9 cellular contexts compared by ENCODE assay signal in genomic region chr1:151146072-151146415, GRCh38. TPM values are rescaled to one million over a fixed set of nuclear protein-coding genes. Genes with fewer than 3 reads are reported as not detected.
A peak's percentile ranks its signal among the peaks of the same experiment; 100 is the strongest.
DNase-seq lines count a peak whose midpoint lies in the region; ATAC-seq and TF ChIP-seq lines count a peak whose summit lies in the region.
"Had no signal": no experiment of that assay in that cellular context is flagged by ENCODE, and none has a peak within 500 bp of the region (broad histone marks: within the 10 kb centered on the region; RNA-seq: fewer than 3 reads in every experiment).

No MANE protein-coding gene starts in this region.

- no peak overlapping the region for H3K27ac ChIP-seq in CD4-positive, alpha-beta T cell (ENCODE audit: low read depth, low read length)
- H3K27ac ChIP-seq in lung (ENCODE audit: low read depth in 1 of 2, low read length in 1 of 2) (peak overlapping the region; percentile 43 to 84), urinary bladder (ENCODE audit: low read depth) (no peak overlapping the region)

- H3K27me3 ChIP-seq in CD4-positive, alpha-beta T cell (ENCODE audit: control insufficient read depth, insufficient read depth, low read length) = no peaks in the 10 kb centered on the region
- no peaks in the 10 kb centered on the region for H3K27me3 ChIP-seq in lung (ENCODE audit: control insufficient read depth, insufficient read depth)

- H3K27ac Mint-ChIP-seq in CD4-positive, alpha-beta T cell = no peak overlapping the region
- no peak overlapping the region for H3K27ac Mint-ChIP-seq in MCF 10A (ENCODE audit: low read depth, unreplicated experiment)

- peaks cover 18% of the 10 kb centered on the region for H3K4me1 Mint-ChIP-seq in CD4-positive, alpha-beta T cell (ENCODE audit: low read depth)
- peaks cover 10% of the 10 kb centered on the region for H3K4me1 Mint-ChIP-seq in MCF 10A (ENCODE audit: insufficient read depth, unreplicated experiment)

- no peaks in the 10 kb centered on the region for H3K9me3 ChIP-seq in CD4-positive, alpha-beta T cell (ENCODE audit: control insufficient read depth, low read length)
- no peaks in the 10 kb centered on the region for H3K9me3 ChIP-seq in lung (ENCODE audit: control insufficient read depth in 2 of 2, insufficient read depth in 1 of 2, low read length in 1 of 2)

- H3K4me3 ChIP-seq in lung (peak overlapping the region; percentile 60), urinary bladder (ENCODE audit: low read depth, low read length) (peak overlapping the region; percentile 68)

- H3K9me3 Mint-ChIP-seq in CD4-positive, alpha-beta T cell = no peaks in the 10 kb centered on the region
- H3K9me3 Mint-ChIP-seq in MCF 10A (ENCODE audit: unreplicated experiment) = no peaks in the 10 kb centered on the region

- CTCF ChIA-PET in CD4-positive, alpha-beta T cell (lab: Charles Lee) = no interaction called here
- CTCF ChIA-PET in MCF 10A (lab: Yijun Ruan, JAX) = interaction anchor here (1.4 kb wide), 1 partner anchor 43 kb away, joined by 4 read pairs; no protein-coding TSS in a partner anchor
- CTCF ChIA-PET in GM10248 (lab: Yijun Ruan, JAX) = interaction anchor here (4.3 to 7.5 kb wide), 2 partner anchors 10 to 46 kb away, joined by 19 to 56 read pairs; partner anchors contain the start of gene TNFAIP8L2

- WGBS in lung, 2 donors = 0 to 1% methylated on average over 26 of the region's 26 CpGs
- whole genome bisulfite sequencing in urinary bladder = under 1% methylated on average over 26 of the region's 26 CpGs

- H3K4me1 ChIP-seq in lung (ENCODE audit: control insufficient read depth in 2 of 2, insufficient read depth in 2 of 2, low read length in 2 of 2) = peaks cover 11 to 13% of the 10 kb centered on the region in 2 donors
- H3K4me1 ChIP-seq in urinary bladder (ENCODE audit: insufficient read depth) = no peaks in the 10 kb centered on the region

- H3K27me3 Mint-ChIP-seq in CD4-positive, alpha-beta T cell = no peaks in the 10 kb centered on the region
- H3K27me3 Mint-ChIP-seq in MCF 10A (ENCODE audit: insufficient read depth, unreplicated experiment) = no peaks in the 10 kb centered on the region

- intact Hi-C loops in CD4-positive, alpha-beta T cell (cut with DNase I, micrococcal nuclease) = no loop called here
- intact Hi-C loops in MCF 10A (cut with micrococcal nuclease) = no loop called here

- no peak for DNase-seq in CD4-positive, alpha-beta T cell
- no peak for DNase-seq in MCF 10A (ENCODE audit: unreplicated experiment)
- no peak for DNase-seq in lung (ENCODE audit: low spot score)
- DNase-seq in NCI-H1048 (lab: John Stamatoyannopoulos, UW) = no peak
- DNase-seq in GM10248 (ENCODE audit: extremely low spot score) = no peak

- POLR2A ChIA-PET in CD4-positive, alpha-beta T cell (lab: Charles Lee) = interaction anchor here (5.4 kb wide), 1 partner anchor 11 kb away, joined by 26 read pairs; the partner anchor contains the start of gene TNFAIP8L2
- POLR2A ChIA-PET in MCF 10A (lab: Yijun Ruan, JAX) = no interaction called here
- POLR2A ChIA-PET in GM10248 (lab: Yijun Ruan, JAX) = no interaction called here

- ATAC-seq in CD4-positive, alpha-beta T cell (ENCODE audit: poor library complexity) = no peak
- ATAC-seq in HG03175 (IDR thresholded peaks at IDR 0.05; ENCODE audit: unreplicated experiment) = peak; percentile 7
- no peak for ATAC-seq in lung (ENCODE audit: insufficient read depth, low FRiP score)
- ATAC-seq in GM18861 (IDR thresholded peaks at IDR 0.05; ENCODE audit: unreplicated experiment) = no peak

- TF ChIP-seq CTCF in CD4-positive, alpha-beta T cell (IDR thresholded peaks at IDR 0.05) = no peak
- no peak for TF ChIP-seq CTCF in MCF 10A (IDR thresholded peaks at IDR 0.05; ENCODE audit: unreplicated experiment)
- no peak for TF ChIP-seq CTCF in lung (IDR thresholded peaks at IDR 0.05; ENCODE audit: control extremely low read depth, extremely low read depth)
- TF ChIP-seq CTCF in GM10248 (IDR thresholded peaks at IDR 0.05; ENCODE audit: control extremely low read depth, extremely low read depth, low read depth, missing control alignments) = no peak

- peak overlapping the region; percentile 98 for H3K4me3 Mint-ChIP-seq in CD4-positive, alpha-beta T cell
- H3K4me3 Mint-ChIP-seq in MCF 10A (ENCODE audit: unreplicated experiment) = peak overlapping the region; percentile 73

- H3K36me3 ChIP-seq in lung (ENCODE audit: control insufficient read depth in 2 of 2, insufficient read depth in 2 of 2, low read length in 2 of 2) = no peaks in the 10 kb centered on the region
- H3K36me3 ChIP-seq in urinary bladder (ENCODE audit: insufficient read depth) = peaks cover 3% of the 10 kb centered on the region

- peaks cover 5% of the 10 kb centered on the region for H3K36me3 Mint-ChIP-seq in CD4-positive, alpha-beta T cell (ENCODE audit: low read depth)
- H3K36me3 Mint-ChIP-seq in MCF 10A (ENCODE audit: insufficient read depth, unreplicated experiment) = no peaks in the 10 kb centered on the region

- no TSS peak for BruUV-seq in MCF 10A (replicated peaks; lab: Mats Ljungman, UMichigan)

RNA-seq across cellular contexts. Expression of gene SEMA6C, which starts 0.4 kb away (rescaled TPM):
- total RNA-seq in CD4-positive, alpha-beta T cell = 1 to 10 TPM; 3.8 to 5.5 TPM
- total RNA-seq in MCF 10A (2022) (2.3 and 9.5 TPM in 2 replicates), lung (1 to 10 TPM; 6.4 to 9.8 TPM), urinary bladder (10.4 TPM)
- polyA plus RNA-seq in lung (1 to 10 TPM; 6.3 to 6.7 TPM), urinary bladder (13.7 TPM)

RNA-seq across cellular contexts. Expression of gene TNFAIP8L2, which starts 10.4 kb away (rescaled TPM):
- total RNA-seq in CD4-positive, alpha-beta T cell = under 1 TPM; 0.70 to 0.74 TPM
- total RNA-seq in MCF 10A (2022) (not detected in 2 replicates), lung (10 to 100 TPM in 1 of 2 donors, 1 to 10 TPM in 1; 3.4 to 11.3 TPM), urinary bladder (4.0 TPM)
- polyA plus RNA-seq in lung (10 to 100 TPM; 26.6 to 31.8 TPM), urinary bladder (5.4 TPM)
- total RNA-seq: renal cortical epithelial cell had no signal

RNA-seq across cellular contexts. Expression of gene LYSMD1, which starts 19.7 kb away (rescaled TPM):
- under 1 TPM; 0.55 to 0.67 TPM for total RNA-seq in CD4-positive, alpha-beta T cell
- total RNA-seq in MCF 10A (2022) (14.4 and 22.3 TPM in 2 replicates), lung (10 to 100 TPM in 1 of 2 donors, 1 to 10 TPM in 1; 4.9 to 12.7 TPM), urinary bladder (6.8 TPM)
- polyA plus RNA-seq in lung (1 to 10 TPM; 5.1 to 5.3 TPM), urinary bladder (14.0 TPM)

RNA-seq across cellular contexts. Expression of gene SCNM1, which starts 19.9 kb away (rescaled TPM):
- total RNA-seq in CD4-positive, alpha-beta T cell = 10 to 100 TPM; 35.2 to 35.7 TPM
- 88.5 and 93.0 TPM in 2 replicates for total RNA-seq in MCF 10A (2022)
- 10 to 100 TPM; 30.0 to 31.3 TPM for total RNA-seq in lung
- polyA plus RNA-seq in lung = 10 to 100 TPM; 50.7 to 73.8 TPM
- total RNA-seq in urinary bladder = 22.4 TPM
- 49.5 TPM for polyA plus RNA-seq in urinary bladder

RNA-seq across cellular contexts. Expression of gene TMOD4, which starts 29.7 kb away (rescaled TPM):
- total RNA-seq in CD4-positive, alpha-beta T cell = 1 to 10 TPM in 1 of 2 experiments, not detected in 1; 1.6 TPM
- total RNA-seq in MCF 10A (2022) (1.1 TPM in 1 of 2 replicates, not detected in the other), lung (under 1 TPM in 1 of 2 donors, not detected in 1; 0.83 TPM), urinary bladder (2.3 TPM)
- polyA plus RNA-seq in lung (under 1 TPM; 0.18 to 0.31 TPM), urinary bladder (0.76 TPM)
- total RNA-seq: renal cortical epithelial cell had no signal

Comparison
In these comparisons a context has a peak if more than half of its experiments do, and no peak if none do; other contexts are left out.
1. H3K27ac ChIP-seq: peak in lung (2 of 2); none in CD4-positive, alpha-beta T cell (single experiment) and urinary bladder (single experiment).